In the genomic region with DNA sequence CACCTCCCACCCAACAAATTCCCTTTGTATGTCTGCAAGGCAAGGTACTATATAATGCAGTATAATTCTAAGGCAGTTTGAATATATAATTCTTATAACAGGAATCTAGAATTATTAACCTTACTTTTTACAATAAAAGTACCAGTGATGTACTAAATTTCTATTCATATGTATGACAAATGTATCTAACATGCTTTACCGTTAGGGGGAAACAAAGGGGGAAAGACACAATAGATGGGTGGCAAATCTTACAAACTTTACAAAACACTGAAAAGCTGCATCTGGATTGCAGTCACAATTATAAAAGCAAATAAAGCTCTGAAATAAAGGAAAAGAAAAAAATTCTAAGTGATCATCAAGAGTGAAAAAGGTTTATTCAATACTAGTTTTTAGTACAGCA, we compare ENCODE assay signal across 10 cellular contexts. TPM values are rescaled to one million over a fixed set of nuclear protein-coding genes. Genes with fewer than 3 reads are reported as not detected.
DNase-seq lines count a peak whose midpoint lies in the region; ATAC-seq and TF ChIP-seq lines count a peak whose summit lies in the region.
"Had no signal": no experiment of that assay in that cellular context is flagged by ENCODE, and none has a peak within 500 bp of the region (broad histone marks: within the 10 kb centered on the region; RNA-seq: fewer than 3 reads in every experiment).

No MANE protein-coding gene starts in this region.

- H3K27me3 ChIP-seq in OCI-LY3 (ENCODE audit: low read depth, low read length) (no peaks in the 10 kb centered on the region), esophagus squamous epithelium (peaks cover 0 to 45% (median 0%) of the 10 kb centered on the region in 4 donors), psoas muscle (ENCODE audit: insufficient read depth in 3 of 3, low read length in 2 of 3) (peaks cover 0 to 4% (median 0%) of the 10 kb centered on the region in 3 donors)

- no peak for TF ChIP-seq CTCF in GM12875 (IDR thresholded peaks at IDR 0.05; ENCODE audit: borderline replicate concordance, insufficient read depth, low read depth, low read length)
- no peak for TF ChIP-seq CTCF in OCI-LY3 (IDR thresholded peaks at IDR 0.05; ENCODE audit: low read depth, low read length)
- no peak for TF ChIP-seq CTCF in esophagus squamous epithelium (IDR thresholded peaks at IDR 0.05)
- TF ChIP-seq CTCF in psoas muscle (IDR thresholded peaks at IDR 0.05), result no peak

- 45 to 59% methylated on average over 1 of the region's 1 CpG for WGBS in esophagus squamous epithelium, 2 donors
- 54 to 64% (median 56%) methylated on average over 1 of the region's 1 CpG for WGBS in psoas muscle, 3 donors

- H2AFZ ChIP-seq in OCI-LY3 (ENCODE audit: low read depth, low read length), result no peak overlapping the region

- H3K27ac ChIP-seq in OCI-LY3 (ENCODE audit: low read length) (no peak overlapping the region), esophagus squamous epithelium (peak overlapping the region in 1 of 4 donors; percentile 11), psoas muscle (no peak overlapping the region)
- H3K27ac ChIP-seq: neutrophil had no signal

- DNase-seq in esophagus squamous epithelium (lab: John Stamatoyannopoulos, UW) (no peak), psoas muscle (no peak), NCI-H446 treated with DMSO at 0.1 percent for 48 hours (lab: John Stamatoyannopoulos, UW) (no peak), HuH-7.5 (ENCODE audit: low spot score) (no peak), NCI-H1436 treated with DMSO at 0.1 percent for 48 hours (lab: John Stamatoyannopoulos, UW) (no peak), SKM-1 (lab: John Stamatoyannopoulos, UW; ENCODE audit: unreplicated experiment) (no peak)
- DNase-seq: effector memory CD8-positive, alpha-beta T cell had no signal

- ATAC-seq in psoas muscle, result no peak
- ATAC-seq: effector memory CD8-positive, alpha-beta T cell had no signal

- no peaks in the 10 kb centered on the region for H3K9me3 ChIP-seq in OCI-LY3 (ENCODE audit: insufficient read depth, low read length)
- H3K9me3 ChIP-seq in esophagus squamous epithelium, result no peaks in the 10 kb centered on the region
- no peaks in the 10 kb centered on the region for H3K9me3 ChIP-seq in psoas muscle
- H3K9me3 ChIP-seq: neutrophil had no signal

- H3K4me2 ChIP-seq in OCI-LY3 (ENCODE audit: low read length), result peak overlapping the region; percentile 99

- H3K36me3 ChIP-seq in OCI-LY3 (replicated peaks; ENCODE audit: low read depth, low read length) (no peaks in the 10 kb centered on the region), esophagus squamous epithelium (no peaks in the 10 kb centered on the region), psoas muscle (ENCODE audit: insufficient read depth in 1 of 2, low read depth in 1 of 2) (no peaks in the 10 kb centered on the region)
- H3K36me3 ChIP-seq: neutrophil had no signal

- H4K20me1 ChIP-seq in OCI-LY3 (ENCODE audit: insufficient read depth, low read length), result no peaks in the 10 kb centered on the region

- no peak overlapping the region for H3K9ac ChIP-seq in OCI-LY3 (ENCODE audit: low read length)

- no peak for TF ChIP-seq POLR2A in esophagus squamous epithelium (IDR thresholded peaks at IDR 0.05)

- peaks cover 20% of the 10 kb centered on the region for H3K4me1 ChIP-seq in OCI-LY3 (ENCODE audit: low read length)
- H3K4me1 ChIP-seq in esophagus squamous epithelium, result peaks cover 5 to 40% (median 7%) of the 10 kb centered on the region in 3 donors
- H3K4me1 ChIP-seq in psoas muscle, result peaks cover 31% of the 10 kb centered on the region

- H3K4me3 ChIP-seq in GM12875 (ENCODE audit: low read depth, low read length), result peak overlapping the region; percentile 85
- peak overlapping the region; percentile 97 for H3K4me3 ChIP-seq in OCI-LY3 (ENCODE audit: low read length)
- H3K4me3 ChIP-seq in esophagus squamous epithelium, result peak overlapping the region in 3 of 4 donors; percentile 70 to 82 (median 82)
- H3K4me3 ChIP-seq in psoas muscle, result peak overlapping the region; percentile 80

- intact Hi-C loops in esophagus squamous epithelium (cut with DNase I), result no loop called here
- intact Hi-C loops in psoas muscle (cut with DNase I), result loop anchor here in 1 of 2 donors (5.0 kb wide), 1 partner anchor 93 kb away; no protein-coding TSS in a partner anchor

- H3K79me2 ChIP-seq in OCI-LY3 (ENCODE audit: low read length), result no peaks in the 10 kb centered on the region; the same call in 1 of the 2 replicates

RNA-seq across cellular contexts. Expression of a gene that starts 2.3 kb away (rescaled TPM):
- total RNA-seq in esophagus squamous epithelium, result 1 to 10 TPM; 3.0 to 7.6 (median 6.2) TPM
- 10 to 100 TPM; 17.3 to 24.2 (median 21.2) TPM for total RNA-seq in psoas muscle
- polyA plus RNA-seq in psoas muscle, result 10 to 100 TPM in 2 of 3 donors, 1 to 10 TPM in 1; 6.7 to 17.4 (median 16.7) TPM

RNA-seq across cellular contexts. Expression of a gene that starts 44.7 kb away (rescaled TPM):
- 10 to 100 TPM in 1 of 4 donors, 1 to 10 TPM in 3; 1.4 to 10.7 (median 5.0) TPM for total RNA-seq in esophagus squamous epithelium
- 1 to 10 TPM; 1.2 to 5.0 (median 3.0) TPM for total RNA-seq in psoas muscle
- 10 to 100 TPM in 1 of 3 donors, 1 to 10 TPM in 2; 4.0 to 14.7 (median 4.5) TPM for polyA plus RNA-seq in psoas muscle

RNA-seq across cellular contexts. Expression of a gene that starts 46.1 kb away (rescaled TPM):
- total RNA-seq in esophagus squamous epithelium (not detected), psoas muscle (not detected)
- not detected for polyA plus RNA-seq in psoas muscle
